Comparison of ENCODE assay signal across 1 cellular context in the genomic region with DNA sequence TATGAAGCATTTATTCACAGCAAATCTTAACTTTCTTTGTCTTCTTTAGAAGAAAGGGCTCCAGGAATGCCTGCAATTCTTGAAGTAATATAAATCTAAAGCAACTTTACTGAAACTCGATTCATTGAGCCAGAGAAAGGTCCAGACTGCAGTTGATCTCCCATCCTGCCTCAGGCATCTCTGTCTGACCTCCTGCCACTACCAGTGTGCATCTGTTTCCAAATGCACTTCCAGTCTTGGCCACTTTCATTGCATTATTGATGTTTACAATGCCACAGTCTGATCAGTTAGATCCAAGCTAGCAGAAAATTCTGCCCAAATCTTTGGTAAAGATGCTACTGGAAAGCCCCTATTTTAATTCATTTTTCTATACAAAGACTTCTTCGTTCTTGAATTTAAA.
TF ChIP-seq lines count a peak whose summit lies in the region.

No MANE protein-coding gene starts in this region.

TF ChIP-seq in SK-N-SH treated with all-trans-retinoic acid at 6 μM for 48 hours, 23 proteins besides CTCF, POLR2A, EP300 and RAD21 (continued from another document):
- TF ChIP-seq, protein P1, sequence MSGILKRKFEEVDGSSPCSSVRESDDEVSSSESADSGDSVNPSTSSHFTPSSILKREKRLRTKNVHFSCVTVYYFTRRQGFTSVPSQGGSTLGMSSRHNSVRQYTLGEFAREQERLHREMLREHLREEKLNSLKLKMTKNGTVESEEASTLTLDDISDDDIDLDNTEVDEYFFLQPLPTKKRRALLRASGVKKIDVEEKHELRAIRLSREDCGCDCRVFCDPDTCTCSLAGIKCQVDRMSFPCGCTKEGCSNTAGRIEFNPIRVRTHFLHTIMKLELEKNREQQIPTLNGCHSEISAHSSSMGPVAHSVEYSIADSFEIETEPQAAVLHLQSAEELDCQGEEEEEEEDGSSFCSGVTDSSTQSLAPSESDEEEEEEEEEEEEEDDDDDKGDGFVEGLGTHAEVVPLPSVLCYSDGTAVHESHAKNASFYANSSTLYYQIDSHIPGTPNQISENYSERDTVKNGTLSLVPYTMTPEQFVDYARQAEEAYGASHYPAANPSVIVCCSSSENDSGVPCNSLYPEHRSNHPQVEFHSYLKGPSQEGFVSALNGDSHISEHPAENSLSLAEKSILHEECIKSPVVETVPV (CRISPR knock-in tag; IDR thresholded peaks at IDR 0.05): no peak
- TF ChIP-seq CSDC2 (CRISPR knock-in tag; IDR thresholded peaks at IDR 0.05) (no peak), ZNF565 (CRISPR knock-in tag; conservative IDR thresholded peaks at IDR 0.05; ENCODE audit: low read depth) (no peak), ZNF8 (CRISPR knock-in tag; IDR thresholded peaks at IDR 0.05) (no peak), BACH2 (CRISPR knock-in tag; IDR thresholded peaks at IDR 0.05; ENCODE audit: borderline replicate concordance) (no peak), ZNF70 (CRISPR knock-in tag; IDR thresholded peaks at IDR 0.05) (no peak)
TF ChIP-seq in SK-N-SH treated with all-trans-retinoic acid at 6 μM for 48 hours: peak in this region for 0.
